In the genomic region with DNA sequence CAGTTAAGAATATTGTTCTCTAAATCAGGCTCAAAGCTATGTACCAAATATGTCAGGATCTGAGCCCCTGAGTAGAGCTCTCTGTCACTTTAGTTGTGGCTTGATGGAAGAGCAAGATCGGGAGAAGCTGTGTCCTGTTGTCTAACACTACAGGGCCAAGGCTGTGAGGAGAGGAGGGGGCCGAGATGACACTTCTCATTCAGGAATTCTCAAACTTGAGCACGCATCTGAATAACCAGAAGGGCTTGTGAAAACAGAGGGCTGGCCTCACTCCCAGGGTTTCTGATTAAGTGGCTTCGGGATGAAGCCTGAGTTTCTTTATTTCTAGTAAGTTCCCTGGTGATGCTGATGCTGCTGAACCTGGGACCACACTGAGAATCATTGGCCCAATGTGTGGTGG, we compare ENCODE assay signal across 17 cellular contexts.
"Had no signal": no experiment of that assay in that cellular context is flagged by ENCODE, and none has a peak within 500 bp of the region (broad histone marks: within the 10 kb centered on the region; RNA-seq: fewer than 3 reads in every experiment).

No MANE protein-coding gene starts in this region.

- H3K27ac Mint-ChIP-seq: naive thymus-derived CD4-positive, alpha-beta T cell; nephron progenitor cell had no signal

- H3K27me3 ChIP-seq: neutrophil, sigmoid colon, tibial nerve, vagina had no signal

- H3K4me3 Mint-ChIP-seq: naive thymus-derived CD4-positive, alpha-beta T cell; nephron progenitor cell had no signal

- H3K36me3 Mint-ChIP-seq: naive thymus-derived CD4-positive, alpha-beta T cell had no signal

- H3K4me1 ChIP-seq: heart right ventricle, sigmoid colon, suprapubic skin, tibial nerve, upper lobe of right lung, vagina had no signal

- H3K4me3 ChIP-seq: coronary artery, heart right ventricle, sigmoid colon, skin epidermis, suprapubic skin, tibial nerve, upper lobe of right lung, vagina had no signal

- H3K4me1 Mint-ChIP-seq: nephron progenitor cell had no signal

- H3K27ac ChIP-seq: coronary artery, heart right ventricle, neutrophil, sigmoid colon, skin epidermis, suprapubic skin, tibial nerve, upper lobe of right lung, vagina had no signal

- ATAC-seq: heart right ventricle; left colon; naive thymus-derived CD4-positive, alpha-beta T cell; stimulated activated naive CD8-positive, alpha-beta T cell treated with anti-CD3 and anti-CD28 coated beads, Interleukin-15, Interleukin-2, amounts not matched to agents 100 U/mL and 50 U/mL, for 24 hours had no signal

- H3K9me3 ChIP-seq: heart right ventricle, neutrophil, sigmoid colon, suprapubic skin, tibial nerve, upper lobe of right lung, vagina had no signal

- DNase-seq: effector CD4-positive, alpha-beta T cell; heart right ventricle; hypothalamus; left colon; naive thymus-derived CD4-positive, alpha-beta T cell; nephron progenitor cell; posterior cingulate gyrus; sigmoid colon; stimulated activated CD4-positive, alpha-beta T cell treated with anti-CD3 and anti-CD28 coated beads, Interleukin-2, amount 100 ng/mL, for 24 hours; stimulated activated naive CD8-positive, alpha-beta T cell treated with anti-CD3 and anti-CD28 coated beads, Interleukin-15, Interleukin-2, amounts not matched to agents 100 U/mL and 50 U/mL, for 24 hours; upper lobe of right lung had no signal

- H3K36me3 ChIP-seq: heart right ventricle, neutrophil, sigmoid colon, suprapubic skin, tibial nerve, upper lobe of right lung, vagina had no signal

- H3K9me3 Mint-ChIP-seq: nephron progenitor cell had no signal
